In genomic region chr9:94167376-94167775, GRCh38 we compare ENCODE assay signal across 8 cellular contexts.
A peak's percentile ranks its signal among the peaks of the same experiment; 100 is the strongest.
DNase-seq lines count a peak whose midpoint lies in the region; ATAC-seq and TF ChIP-seq lines count a peak whose summit lies in the region.

No MANE protein-coding gene starts in this region.

- H3K4me3 ChIP-seq in GM06990 (replicated peaks; ENCODE audit: low read depth, low read length) (peak overlapping the region; percentile 91), fibroblast of pulmonary artery (replicated peaks; ENCODE audit: low read depth, low read length) (peak overlapping the region; percentile 82), rectal smooth muscle tissue (ENCODE audit: low read length) (peak overlapping the region; percentile 93)

- peak overlapping the region; percentile 20 to 86 for H3K27ac Mint-ChIP-seq in T-cell

- H3K36me3 ChIP-seq in GM06990 (ENCODE audit: control insufficient read depth, insufficient read depth, low read length) = no peaks in the 10 kb centered on the region
- no peaks in the 10 kb centered on the region for H3K36me3 ChIP-seq in rectal smooth muscle tissue (ENCODE audit: control insufficient read depth, insufficient read depth, low read length)

- H3K9me3 Mint-ChIP-seq in T-cell = no peaks in the 10 kb centered on the region

- no peaks in the 10 kb centered on the region for H3K27me3 Mint-ChIP-seq in T-cell

- CTCF ChIA-PET in T-cell (lab: Charles Lee) = no interaction called here

- H3K4me1 Mint-ChIP-seq in T-cell = peaks cover 60 to 65% (median 60%) of the 10 kb centered on the region in 3 donors

- DNase-seq in GM06990 (ENCODE audit: extremely low read depth, insufficient read length) (no peak), T-cell (no peak), fibroblast of pulmonary artery (ENCODE audit: low read depth) (no peak), left lobe of liver (ENCODE audit: low spot score) (no peak), NCI-H1436 treated with DMSO at 0.1 percent for 48 hours (lab: John Stamatoyannopoulos, UW) (no peak)

- TF ChIP-seq CTCF in GM06990 (IDR thresholded peaks at IDR 0.05; ENCODE audit: insufficient read depth, low read length, poor library complexity, severe bottlenecking) (no peak), fibroblast of pulmonary artery (IDR thresholded peaks at IDR 0.05; ENCODE audit: low read length, missing control alignments) (no peak)

- ATAC-seq in T-cell (replicated peaks in 1 of 4) = no peak
- no peak for ATAC-seq in left lobe of liver
- ATAC-seq in activated CD4-positive, CD25-positive, alpha-beta regulatory T cell treated with anti-CD3 and anti-CD28 coated beads, Interleukin-2, amount 50 U/mL, for 24 hours = no peak
- no peak for ATAC-seq in GM21529 (IDR thresholded peaks at IDR 0.05; ENCODE audit: unreplicated experiment)

- H3K4me3 Mint-ChIP-seq in T-cell = peak overlapping the region; percentile 78 to 87 (median 83)

- peak overlapping the region; percentile 99 for H3K27ac ChIP-seq in rectal smooth muscle tissue (ENCODE audit: low read depth, low read length)

- H3K27me3 ChIP-seq in GM06990 (replicated peaks; ENCODE audit: control insufficient read depth, insufficient read depth, low read length) = no peaks in the 10 kb centered on the region
- H3K27me3 ChIP-seq in rectal smooth muscle tissue (ENCODE audit: control insufficient read depth, insufficient read depth, low read length) = no peaks in the 10 kb centered on the region

- peak overlapping the region; percentile 86 for H3K9ac ChIP-seq in rectal smooth muscle tissue (ENCODE audit: low read length)

- peaks cover 37% of the 10 kb centered on the region for H3K4me1 ChIP-seq in rectal smooth muscle tissue (ENCODE audit: control insufficient read depth, insufficient read depth, low read length)

- POLR2A ChIA-PET in T-cell (lab: Charles Lee) = no interaction called here

- no peaks in the 10 kb centered on the region for H3K36me3 Mint-ChIP-seq in T-cell
